ENCODE assay signal across 8 cellular contexts in the genomic region with DNA sequence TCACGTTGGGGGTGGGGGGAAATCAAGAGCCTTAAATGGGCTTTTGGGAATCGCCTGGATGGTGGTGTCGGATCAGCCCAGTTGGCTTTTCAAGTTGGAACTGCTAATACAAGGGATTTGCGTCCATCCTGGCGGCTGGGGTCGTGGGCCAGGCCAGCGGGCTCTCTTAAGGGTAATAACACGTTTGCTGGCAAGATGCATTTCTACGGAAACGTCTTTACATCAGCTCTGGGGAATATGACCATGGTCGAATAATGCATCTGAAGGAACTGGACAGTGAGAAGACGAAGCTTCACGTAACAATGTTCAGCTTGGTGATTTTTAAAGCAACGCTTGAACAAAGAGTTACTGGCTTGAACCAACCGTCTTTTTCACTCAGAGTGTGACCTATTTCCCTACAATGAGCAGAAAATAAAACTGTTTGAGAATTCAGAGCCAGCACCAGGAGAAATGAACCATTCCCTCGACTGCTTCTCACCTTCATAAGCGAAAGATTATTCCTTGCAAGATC. TPM values are rescaled to one million over a fixed set of nuclear protein-coding genes. Genes with fewer than 3 reads are reported as not detected.
DNase-seq lines count a peak whose midpoint lies in the region; ATAC-seq and TF ChIP-seq lines count a peak whose summit lies in the region.

No MANE protein-coding gene starts in this region.

- CTCF ChIA-PET in Caco-2 (lab: Charles Lee), result interaction anchor here (0.6 to 1.1 kb wide), 3 partner anchors 82 to 223 kb away, joined by 3 to 4 read pairs (median 4); no protein-coding TSS in a partner anchor

- DNase-seq in Caco-2, result peak; percentile 39 to 45
- peak in 4 of 7 donors; percentile 13 to 56 (median 21) for DNase-seq in adrenal gland
- DNase-seq in hippocampal formation (lab: John Stamatoyannopoulos, UW), result peak; percentile 66 to 77
- DNase-seq in central memory CD4-positive, alpha-beta T cell, result no peak
- no peak for DNase-seq in SIG-M5 (lab: John Stamatoyannopoulos, UW)

- no peak for ATAC-seq in GM19463 (IDR thresholded peaks at IDR 0.05; ENCODE audit: unreplicated experiment)

- intact Hi-C loops in Caco-2 (cut with micrococcal nuclease; ENCODE audit: unreplicated experiment), result loop anchor here (2.0 to 5.0 kb wide), 4 partner anchors 37 to 733 kb away; no protein-coding TSS in a partner anchor
- intact Hi-C loops in adrenal gland (cut with DNase I), result no loop called here

- H3K9me3 ChIP-seq in Caco-2, result no peaks in the 10 kb centered on the region
- no peaks in the 10 kb centered on the region for H3K9me3 ChIP-seq in HUES64 (ENCODE audit: insufficient read depth, low read depth, low read length)
- H3K9me3 ChIP-seq in adrenal gland (replicated peaks in 1 of 3), result no peaks in the 10 kb centered on the region
- H3K9me3 ChIP-seq in skeletal muscle satellite cell (replicated peaks; ENCODE audit: low read length), result no peaks in the 10 kb centered on the region

- H3K9ac ChIP-seq in HUES64 (ENCODE audit: low read depth, low read length) (peak overlapping the region; percentile 100), skeletal muscle satellite cell (ENCODE audit: low read depth, low read length) (peak overlapping the region; percentile 100)

- no peaks in the 10 kb centered on the region for H3K9me3 Mint-ChIP-seq in Caco-2 (ENCODE audit: unreplicated experiment)

- no peak overlapping the region for H3K4me3 Mint-ChIP-seq in Caco-2 (ENCODE audit: unreplicated experiment)

- no peaks in the 10 kb centered on the region for H3K36me3 ChIP-seq in Caco-2 (ENCODE audit: control insufficient read depth, insufficient read depth, low read length)
- peaks cover 3% of the 10 kb centered on the region for H3K36me3 ChIP-seq in HUES64 (ENCODE audit: insufficient read depth, low read length)
- H3K36me3 ChIP-seq in adrenal gland (replicated peaks in 1 of 2), result no peaks in the 10 kb centered on the region
- H3K36me3 ChIP-seq in skeletal muscle satellite cell (ENCODE audit: insufficient read depth, low read length), result peaks cover 3% of the 10 kb centered on the region

- TF ChIP-seq CTCF in Caco-2 (IDR thresholded peaks at IDR 0.05; ENCODE audit: insufficient read depth in 1 of 2, low read depth in 1 of 2, low read length in 1 of 2, severe bottlenecking in 1 of 2, unreplicated experiment in 1 of 2) (no peak), adrenal gland (IDR thresholded peaks at IDR 0.05) (no peak)

- no peaks in the 10 kb centered on the region for H3K27me3 Mint-ChIP-seq in Caco-2 (ENCODE audit: insufficient read depth, unreplicated experiment)

- H3K27ac ChIP-seq in HUES64 (ENCODE audit: low read depth, low read length) (no peak overlapping the region), adrenal gland (peak overlapping the region in 4 of 5 donors; percentile 0 to 91 (median 66))

- no peaks in the 10 kb centered on the region for H3K27me3 ChIP-seq in Caco-2 (replicated peaks; ENCODE audit: control insufficient read depth, insufficient read depth, low read length)
- peaks cover 57% of the 10 kb centered on the region for H3K27me3 ChIP-seq in HUES64 (ENCODE audit: insufficient read depth, low read length)
- H3K27me3 ChIP-seq in adrenal gland, result peaks cover 6% of the 10 kb centered on the region
- H3K27me3 ChIP-seq in skeletal muscle satellite cell (ENCODE audit: control insufficient read depth, insufficient read depth, low read length), result no peaks in the 10 kb centered on the region

- peak overlapping the region; percentile 91 for H3K4me2 ChIP-seq in skeletal muscle satellite cell (ENCODE audit: low read length)

- POLR2A ChIA-PET in Caco-2 (lab: Charles Lee), result interaction anchor here (0.5 to 1.9 kb wide), 4 partner anchors 92 to 213 kb away, joined by 3 to 11 read pairs (median 4); no protein-coding TSS in a partner anchor

- H3K4me1 ChIP-seq in Caco-2 (peaks cover 16% of the 10 kb centered on the region), HUES64 (ENCODE audit: insufficient read depth, low read length) (peaks cover 10% of the 10 kb centered on the region), adrenal gland (replicated peaks in 1 of 2) (peaks cover 8 to 23% of the 10 kb centered on the region in 2 donors), skeletal muscle satellite cell (ENCODE audit: control insufficient read depth, insufficient read depth, low read length) (peaks cover 9% of the 10 kb centered on the region)

- H3K27ac Mint-ChIP-seq in Caco-2 (ENCODE audit: unreplicated experiment), result no peak overlapping the region

- peaks cover 21% of the 10 kb centered on the region for H3K4me1 Mint-ChIP-seq in Caco-2 (ENCODE audit: low read depth, unreplicated experiment)

- H3K4me3 ChIP-seq in Caco-2 (ENCODE audit: low read depth, low read length) (peak overlapping the region; percentile 59), HUES64 (ENCODE audit: low read length) (peak overlapping the region; percentile 83), adrenal gland (peak overlapping the region in 1 of 4 donors; percentile 70), skeletal muscle satellite cell (ENCODE audit: low read length) (peak overlapping the region; percentile 91)

- TF ChIP-seq POLR2A in adrenal gland (IDR thresholded peaks at IDR 0.05), result no peak

- WGBS in HUES64, result under 1% methylated on average over 17 of the region's 17 CpGs
- WGBS in adrenal gland, 4 donors, result 3 to 6% (median 5%) methylated on average over 17 of the region's 17 CpGs

- no TSS peak for BruUV-seq in Caco-2 (replicated peaks; lab: Mats Ljungman, UMichigan)

- H3K36me3 Mint-ChIP-seq in Caco-2 (ENCODE audit: insufficient read depth, unreplicated experiment), result peaks cover 12% of the 10 kb centered on the region

RNA-seq across cellular contexts. Expression of a gene that starts 1.6 kb away (rescaled TPM):
- total RNA-seq in Caco-2 (2022), result 147 and 153 TPM in 2 replicates
- polyA plus RNA-seq in HUES64 (2013, experiment 1 of 2), result 72.1 TPM
- polyA plus RNA-seq in HUES64 (2013, experiment 2 of 2), result 94.3 TPM
- 10 to 100 TPM; 27.6 to 65.1 (median 42.5) TPM for total RNA-seq in adrenal gland
- polyA plus RNA-seq in adrenal gland, result 10 to 100 TPM in 2 of 3 donors, 1 to 10 TPM in 1; 8.7 to 12.8 (median 12.3) TPM
- 51.7 and 70.3 TPM in 2 replicates for total RNA-seq in skeletal muscle satellite cell (2012; rRNA removed)

Comparison
In these comparisons a context has a peak if more than half of its experiments do, and no peak if none do; other contexts are left out.
1. DNase-seq: peak in Caco-2 (2 of 2), adrenal gland (4 of 7) and hippocampal formation (2 of 2); none in central memory CD4-positive, alpha-beta T cell (single experiment) and SIG-M5 (single experiment).